Comparison of ENCODE assay signal across 1 cellular context in genomic region chr4:185933078-185933581, GRCh38.
TF ChIP-seq lines count a peak whose summit lies in the region.

No MANE protein-coding gene starts in this region.

TF ChIP-seq in HepG2, 621 proteins besides CTCF, POLR2A, EP300 and RAD21 (continued from another document):
- TF ChIP-seq PCBP2 (optimal IDR thresholded peaks at IDR 0.05; ENCODE audit: low read depth, low read length, poor library complexity, severe bottlenecking) (no peak), ZNF780A (CRISPR knock-in tag; IDR thresholded peaks at IDR 0.05) (no peak), ZNF30 (CRISPR knock-in tag; IDR thresholded peaks at IDR 0.05) (no peak), ZNF225 (CRISPR knock-in tag; IDR thresholded peaks at IDR 0.05) (no peak), ZNF570 (CRISPR knock-in tag; IDR thresholded peaks at IDR 0.05; ENCODE audit: borderline replicate concordance) (no peak), POLR2G (IDR thresholded peaks at IDR 0.05; ENCODE audit: low read depth, low read length) (no peak)
